In genomic region chr12:81085832-81086231, GRCh38 we compare ENCODE assay signal across 1 cellular context.
TF ChIP-seq lines count a peak whose summit lies in the region.

No MANE protein-coding gene starts in this region.

TF ChIP-seq in H1, 55 proteins besides CTCF, POLR2A, EP300 and RAD21:
- TF ChIP-seq SAP30 (IDR thresholded peaks at IDR 0.05; ENCODE audit: insufficient read depth, insufficient replicate concordance, low read length) (no peak), NANOG (IDR thresholded peaks at IDR 0.05; ENCODE audit: insufficient read depth, low read depth, low read length, poor library complexity, severe bottlenecking) (no peak), SIRT6 (IDR thresholded peaks at IDR 0.05; ENCODE audit: low read length) (no peak), YY1 (IDR thresholded peaks at IDR 0.05; ENCODE audit: low read depth, low read length) (no peak), MAX (IDR thresholded peaks at IDR 0.05) (no peak), CEBPB (IDR thresholded peaks at IDR 0.05; ENCODE audit: low read depth, low read length) (no peak), SP4 (IDR thresholded peaks at IDR 0.05; ENCODE audit: low read length) (no peak), SIN3A (conservative IDR thresholded peaks at IDR 0.05 in 1 of 2, IDR thresholded peaks at IDR 0.05 in 1 of 2; ENCODE audit: low read depth in 1 of 2, low read length in 2 of 2) (no peak), TAF1 (IDR thresholded peaks at IDR 0.05; ENCODE audit: low read depth, low read length) (no peak), RNF2 (IDR thresholded peaks at IDR 0.05; ENCODE audit: borderline replicate concordance, low read depth, low read length, missing control alignments, poor library complexity, severe bottlenecking) (no peak), BACH1 (IDR thresholded peaks at IDR 0.05; ENCODE audit: low read length) (no peak), SUZ12 (IDR thresholded peaks at IDR 0.05; ENCODE audit: low read length) (no peak), BRCA1 (IDR thresholded peaks at IDR 0.05; ENCODE audit: low read depth, low read length) (no peak), KDM4A (IDR thresholded peaks at IDR 0.05; ENCODE audit: low read depth, low read length, severe bottlenecking) (no peak), CBX5 (IDR thresholded peaks at IDR 0.05; ENCODE audit: low read depth, low read length) (no peak), HDAC6 (IDR thresholded peaks at IDR 0.05; ENCODE audit: low read depth, low read length) (no peak)
- TF ChIP-seq, protein P1, sequence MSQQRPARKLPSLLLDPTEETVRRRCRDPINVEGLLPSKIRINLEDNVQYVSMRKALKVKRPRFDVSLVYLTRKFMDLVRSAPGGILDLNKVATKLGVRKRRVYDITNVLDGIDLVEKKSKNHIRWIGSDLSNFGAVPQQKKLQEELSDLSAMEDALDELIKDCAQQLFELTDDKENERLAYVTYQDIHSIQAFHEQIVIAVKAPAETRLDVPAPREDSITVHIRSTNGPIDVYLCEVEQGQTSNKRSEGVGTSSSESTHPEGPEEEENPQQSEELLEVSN (IDR thresholded peaks at IDR 0.05): no peak
